Comparison of ENCODE assay signal across 8 cellular contexts in genomic region chr20:10218536-10219451, GRCh38. TPM values are rescaled to one million over a fixed set of nuclear protein-coding genes. Genes with fewer than 3 reads are reported as not detected.
DNase-seq lines count a peak whose midpoint lies in the region; ATAC-seq and TF ChIP-seq lines count a peak whose summit lies in the region.

Gene SNAP25, plus strand, starts transcription at chr20:10218830. Its CDS starts 56,662 bp downstream, at chr20:10275492.

- DNase-seq in activated T-cell treated with anti-CD3 and anti-CD28 coated beads for 1 hour (ENCODE audit: low read depth), result peak; percentile 5
- no peak for DNase-seq in activated T-cell treated with anti-CD3 and anti-CD28 coated beads for 4 hours
- peak; percentile 97 for DNase-seq in NCI-H345 (lab: John Stamatoyannopoulos, UW)
- DNase-seq in activated CD8-positive, alpha-beta memory T cell treated with anti-CD3 and anti-CD28 coated beads, Interleukin-2, amount 10 ng/mL, durations not matched to agents 7 days and 5 days, result peak; percentile 60
- peak; percentile 76 for DNase-seq in mucosa of gallbladder (ENCODE audit: low spot score)
- DNase-seq in suprapubic skin (ENCODE audit: low spot score in 2 of 2), result peak in 1 of 2 donors; percentile 60

- H3K36me3 ChIP-seq in suprapubic skin, result no peaks in the 10 kb centered on the region

- TF ChIP-seq CTCF in suprapubic skin (IDR thresholded peaks at IDR 0.05), result no peak

- CTCF ChIA-PET in activated CD8-positive, alpha-beta memory T cell treated with anti-CD3 and anti-CD28 coated beads, Interleukin-2, amount 10 ng/mL, durations not matched to agents 7 days and 5 days (lab: Charles Lee), result interaction anchor here (1.1 kb wide), 1 partner anchor 128 kb away, joined by 3 read pairs; no protein-coding TSS in a partner anchor

- no peaks in the 10 kb centered on the region for H3K9me3 ChIP-seq in suprapubic skin

- H3K27me3 Mint-ChIP-seq in activated CD8-positive, alpha-beta memory T cell treated with anti-CD3 and anti-CD28 coated beads, Interleukin-2, amount 10 ng/mL, durations not matched to agents 7 days and 5 days, result peaks cover 40% of the 10 kb centered on the region

- peak within 1 kb of the TSS; percentile 34 for H3K4me3 ChIP-seq in suprapubic skin

- no peak for TF ChIP-seq POLR2A in suprapubic skin (IDR thresholded peaks at IDR 0.05)

- TF ChIP-seq EP300 in suprapubic skin (IDR thresholded peaks at IDR 0.05), result no peak

- peaks cover 22% of the 10 kb centered on the region for H3K4me1 ChIP-seq in suprapubic skin

- peaks cover 36% of the 10 kb centered on the region for H3K27me3 ChIP-seq in suprapubic skin

- H3K27ac ChIP-seq in suprapubic skin, result peak within 1 kb of the TSS; percentile 50

- H3K4me1 Mint-ChIP-seq in activated CD8-positive, alpha-beta memory T cell treated with anti-CD3 and anti-CD28 coated beads, Interleukin-2, amount 10 ng/mL, durations not matched to agents 7 days and 5 days, result peaks cover 6% of the 10 kb centered on the region

- H3K27ac Mint-ChIP-seq in activated CD8-positive, alpha-beta memory T cell treated with anti-CD3 and anti-CD28 coated beads, Interleukin-2, amount 10 ng/mL, durations not matched to agents 7 days and 5 days, result peak within 1 kb of the TSS; percentile 39

- WGBS in suprapubic skin, result 3% methylated on average over 23 of the region's 53 CpGs

- peak within 1 kb of the TSS; percentile 41 for H3K4me3 Mint-ChIP-seq in activated CD8-positive, alpha-beta memory T cell treated with anti-CD3 and anti-CD28 coated beads, Interleukin-2, amount 10 ng/mL, durations not matched to agents 7 days and 5 days

- peaks cover 3% of the 10 kb centered on the region for H3K36me3 Mint-ChIP-seq in activated CD8-positive, alpha-beta memory T cell treated with anti-CD3 and anti-CD28 coated beads, Interleukin-2, amount 10 ng/mL, durations not matched to agents 7 days and 5 days

- ATAC-seq in activated CD8-positive, alpha-beta memory T cell treated with anti-CD3 and anti-CD28 coated beads, Interleukin-2, amount 10 ng/mL, durations not matched to agents 7 days and 5 days, result peak; percentile 58
- ATAC-seq in esophagus mucosa (peak; percentile 74), HG02981 (IDR thresholded peaks at IDR 0.05; ENCODE audit: unreplicated experiment) (no peak)

- no peaks in the 10 kb centered on the region for H3K9me3 Mint-ChIP-seq in activated CD8-positive, alpha-beta memory T cell treated with anti-CD3 and anti-CD28 coated beads, Interleukin-2, amount 10 ng/mL, durations not matched to agents 7 days and 5 days (ENCODE audit: low read depth)

RNA-seq across cellular contexts. Expression of gene SNAP25, which starts in this region (rescaled TPM):
- total RNA-seq in activated CD8-positive, alpha-beta memory T cell treated with anti-CD3 and anti-CD28 coated beads, Interleukin-2, amount 10 ng/mL, durations not matched to agents 7 days and 5 days, result 1 to 10 TPM in 1 of 2 experiments, not detected in 1; 1.6 TPM
- total RNA-seq in esophagus mucosa (0.08 TPM), mucosa of gallbladder (4.3 TPM), suprapubic skin (under 1 TPM in 1 of 4 donors, not detected in 3; 0.52 TPM)

Comparison
In these comparisons a context has a peak if more than half of its experiments do, and no peak if none do; other contexts are left out.
1. Peak in ATAC-seq in esophagus mucosa; RNA of the gene not detected or under 1 TPM.